In genomic region chr15:67411491-67411890, GRCh38 we compare ENCODE assay signal across 34 cellular contexts.
"Had no signal": no experiment of that assay in that cellular context is flagged by ENCODE, and none has a peak within 500 bp of the region (broad histone marks: within the 10 kb centered on the region; RNA-seq: fewer than 3 reads in every experiment).

No MANE protein-coding gene starts in this region.

- H3K4me3 ChIP-seq: Peyer's patch had no signal

- H3K4me1 ChIP-seq: Peyer's patch had no signal

- H3K27ac ChIP-seq: Peyer's patch, WERI-Rb-1 had no signal

- DNase-seq: activated CD4-positive, alpha-beta T cell treated with anti-CD3 and anti-CD28 coated beads, Interleukin-2, amount 10 ng/mL, durations not matched to agents 24 days and 14 days; activated CD4-positive, alpha-beta T cell treated with anti-CD3 and anti-CD28 coated beads, Interleukin-2, amount 50 U/mL, for 4 hours; activated CD4-positive, CD25-positive, alpha-beta regulatory T cell; activated CD8-positive, alpha-beta T cell treated with anti-CD3 and anti-CD28 coated beads for 36 hours; activated effector memory CD4-positive, alpha-beta T cell treated with anti-CD3 and anti-CD28 coated beads, Interleukin-2, amount 50 U/mL, for 16 hours; activated naive CD4-positive, alpha-beta T cell; activated naive CD4-positive, alpha-beta T cell treated with anti-CD3 and anti-CD28 coated beads, Interleukin-2, amount 50 U/mL, for 16 hours; activated naive CD8-positive, alpha-beta T cell treated with anti-CD3 and anti-CD28 coated beads for 36 hours; activated T-cell treated with anti-CD3 and anti-CD28 coated beads, Interleukin-2, amount 50 U/mL, for 1 hour; activated T-cell treated with anti-CD3 and anti-CD28 coated beads, Interleukin-2, amount 50 U/mL, for 72 hours; amniotic stem cell; aorta; cerebellar nuclear complex; Karpas-422; KBM-7; NCI-H1105; NCI-H1436; NCI-H1694 treated with DMSO at 0.1 percent for 48 hours; NCI-H2029 treated with DMSO at 0.1 percent for 48 hours; NCI-H2107; NCI-H2171; NCI-H510A; NCI-H526; NCI-H748 treated with DMSO at 0.1 percent for 48 hours; NK-92 treated with Interleukin-12 subunit alpha and Interleukin-12 subunit beta, amount 100 ng/mL, for 24 hours; PC-3; Peyer's patch; Right ventricle myocardium superior; SW 1271; T-helper 1 cell; T-helper 2 cell; T-helper 9 cell; WERI-Rb-1 had no signal

- H3K36me3 ChIP-seq: Peyer's patch, WERI-Rb-1 had no signal

- H3K9me3 ChIP-seq: Peyer's patch had no signal

- H3K27me3 ChIP-seq: Peyer's patch had no signal

- ATAC-seq: activated CD8-positive, alpha-beta T cell treated with anti-CD3 and anti-CD28 coated beads for 36 hours; activated T-cell treated with anti-CD3 and anti-CD28 coated beads, Interleukin-2, amount 50 U/mL, for 72 hours; activated T-helper 17 cell treated with anti-CD3 and anti-CD28 coated beads, Interleukin-2, amount 50 U/mL, for 72 hours; PC-3 had no signal
